In the genomic region with DNA sequence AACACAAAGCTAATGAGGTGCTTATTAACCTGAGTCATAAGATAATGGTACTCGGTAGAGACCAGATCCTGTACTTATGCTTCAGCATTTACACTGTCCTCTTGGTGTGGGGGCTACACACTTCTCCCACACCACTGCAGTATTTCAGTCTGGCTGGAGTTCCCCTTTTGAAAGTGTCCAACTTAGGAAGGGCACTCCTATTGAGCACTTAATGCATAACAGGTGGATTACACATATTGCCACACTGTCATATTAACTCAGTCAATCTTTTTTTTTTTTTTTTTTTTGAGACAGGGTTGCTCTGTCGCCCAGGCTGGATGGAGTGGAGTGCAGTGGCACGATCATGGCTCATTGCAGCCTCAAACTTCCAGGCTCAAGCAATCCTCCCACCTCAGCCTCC, we compare ENCODE assay signal across 9 cellular contexts. TPM values are rescaled to one million over a fixed set of nuclear protein-coding genes. Genes with fewer than 3 reads are reported as not detected.
DNase-seq lines count a peak whose midpoint lies in the region; ATAC-seq, FAIRE-seq and TF ChIP-seq lines count a peak whose summit lies in the region.
"Had no signal": no experiment of that assay in that cellular context is flagged by ENCODE, and none has a peak within 500 bp of the region (broad histone marks: within the 10 kb centered on the region; RNA-seq: fewer than 3 reads in every experiment).

No MANE protein-coding gene starts in this region.

- intact Hi-C loops in CD4-positive, alpha-beta T cell (cut with DNase I, micrococcal nuclease), result no loop called here
- intact Hi-C loops in HCT116 (cut with micrococcal nuclease), result no loop called here

- H4K20me1 ChIP-seq in HCT116 (ENCODE audit: insufficient read depth), result no peaks in the 10 kb centered on the region

- BruUV-seq in HCT116 (replicated peaks; lab: Mats Ljungman, UMichigan), result no TSS peak

- TF ChIP-seq CTCF in CD4-positive, alpha-beta T cell (IDR thresholded peaks at IDR 0.05), result no peak
- TF ChIP-seq CTCF in HCT116 (IDR thresholded peaks at IDR 0.05 in 2 of 3, conservative IDR thresholded peaks at IDR 0.05 in 1 of 3; ENCODE audit: borderline replicate concordance in 1 of 3, insufficient read depth in 1 of 3, low read depth in 2 of 3, low read length in 2 of 3), result peak in 2 of 3 experiments; percentile 37 to 39; a peak in 4 of 6 replicates

- CTCF ChIA-PET in CD4-positive, alpha-beta T cell (lab: Charles Lee), result interaction anchor here (0.7 to 4.2 kb wide), 3 partner anchors 28 to 214 kb away, joined by 4 to 15 read pairs (median 4); no protein-coding TSS in a partner anchor
- CTCF ChIA-PET in HCT116 (lab: Charles Lee), result interaction anchor here (1.1 kb wide), 1 partner anchor 15 kb away, joined by 3 read pairs; no protein-coding TSS in a partner anchor

- H3K4me3 ChIP-seq in HCT116 (replicated peaks in 1 of 2; ENCODE audit: low read depth in 1 of 2, low read length in 2 of 2), result peak overlapping the region; percentile 70 to 88; a peak in 3 of 4 replicates

- H3K4me2 ChIP-seq in HCT116 (ENCODE audit: low read length), result peak overlapping the region; percentile 87

- peaks cover 11 to 29% of the 10 kb centered on the region in 2 experiments for H3K4me1 ChIP-seq in HCT116 (ENCODE audit: control insufficient read depth in 1 of 2, insufficient read depth in 2 of 2, low read length in 2 of 2)

- no peak for DNase-seq in CD4-positive, alpha-beta T cell
- no peak for DNase-seq in HCT116 (ENCODE audit: low read depth, low spot score)
- peak; percentile 94 for DNase-seq in SIG-M5 treated with dmso at 0.1 percent for 504 hours (lab: John Stamatoyannopoulos, UW; ENCODE audit: unreplicated experiment)
- DNase-seq in germinal center (ENCODE audit: low spot score), result peak; percentile 58
- DNase-seq in dedifferentiated amniotic fluid mesenchymal stem cell (ENCODE audit: extremely low spot score), result no peak
- no peak for DNase-seq in NCI-H345 (lab: John Stamatoyannopoulos, UW)
- DNase-seq in frontal cortex (ENCODE audit: low spot score in 2 of 2), result no peak
- DNase-seq: right cardiac atrium had no signal

- peaks cover 49% of the 10 kb centered on the region for H3K36me3 Mint-ChIP-seq in CD4-positive, alpha-beta T cell (ENCODE audit: low read depth)

- peak overlapping the region; percentile 97 for H3K9ac ChIP-seq in HCT116 (ENCODE audit: low read length)

- no peaks in the 10 kb centered on the region for H3K9me3 Mint-ChIP-seq in CD4-positive, alpha-beta T cell

- H2AFZ ChIP-seq in HCT116 (ENCODE audit: low read depth, low read length, poor library complexity, severe bottlenecking), result no peak overlapping the region

- peaks cover 41% of the 10 kb centered on the region for H3K4me1 Mint-ChIP-seq in CD4-positive, alpha-beta T cell (ENCODE audit: low read depth)

- no peak for FAIRE-seq in frontal cortex (lab: Jason Lieb, UNC)

- peak overlapping the region; percentile 26 for H3K27ac ChIP-seq in CD4-positive, alpha-beta T cell (ENCODE audit: low read depth, low read length)
- H3K27ac ChIP-seq in HCT116 (ENCODE audit: low read depth, low read length), result peak overlapping the region; percentile 75; the same call in 1 of the 2 replicates

- no peak for TF ChIP-seq POLR2A in HCT116 (IDR thresholded peaks at IDR 0.05; ENCODE audit: borderline replicate concordance, extremely low read depth, insufficient read depth, insufficient read length)

- POLR2A ChIA-PET in CD4-positive, alpha-beta T cell (lab: Charles Lee), result interaction anchor here (1.2 to 2.8 kb wide), 3 partner anchors 8 to 99 kb away, joined by 3 to 33 read pairs (median 12); a partner anchor contains a TSS
- POLR2A ChIA-PET in HCT116 (lab: Charles Lee), result interaction anchor here (0.7 kb wide), 1 partner anchor 141 kb away, joined by 4 read pairs; a partner anchor contains a TSS

- RAD21 ChIA-PET in HCT116 (lab: Charles Lee; ENCODE audit: low non-redundant PET in 1 of 2, low total read pairs in 2 of 2, uncharacterized antibody in 2 of 2, unreplicated experiment in 2 of 2), result no interaction called here

- H3K9me3 ChIP-seq in CD4-positive, alpha-beta T cell (ENCODE audit: control insufficient read depth, low read length), result no peaks in the 10 kb centered on the region
- H3K9me3 ChIP-seq in HCT116 (ENCODE audit: control insufficient read depth in 1 of 2, insufficient read depth in 1 of 2, low read depth in 1 of 2, low read length in 2 of 2), result no peaks in the 10 kb centered on the region

- H3K27me3 Mint-ChIP-seq in CD4-positive, alpha-beta T cell, result no peaks in the 10 kb centered on the region

- H3K36me3 ChIP-seq in HCT116 (ENCODE audit: control insufficient read depth in 1 of 2, insufficient read depth in 2 of 2, low read length in 2 of 2), result peaks cover 21 to 42% of the 10 kb centered on the region in 2 experiments; a peak in 3 of 4 replicates

- TF ChIP-seq RAD21 in HCT116 (IDR thresholded peaks at IDR 0.05; ENCODE audit: low read depth), result no peak

- peak overlapping the region; percentile 73 for H3K27ac Mint-ChIP-seq in CD4-positive, alpha-beta T cell

- peak; percentile 68 for ATAC-seq in CD4-positive, alpha-beta T cell (ENCODE audit: poor library complexity)
- ATAC-seq in HCT116, result peak; percentile 39
- no peak for ATAC-seq in HG03457 (IDR thresholded peaks at IDR 0.05; ENCODE audit: unreplicated experiment)
- ATAC-seq: right cardiac atrium had no signal

- no peaks in the 10 kb centered on the region for H3K9me2 ChIP-seq in HCT116 (ENCODE audit: insufficient read depth)

- H3K27me3 ChIP-seq in CD4-positive, alpha-beta T cell (ENCODE audit: control insufficient read depth, insufficient read depth, low read length), result no peaks in the 10 kb centered on the region
- H3K27me3 ChIP-seq in HCT116 (ENCODE audit: insufficient read depth, low read length), result no peaks in the 10 kb centered on the region

- peak overlapping the region; percentile 92 for H3K4me3 Mint-ChIP-seq in CD4-positive, alpha-beta T cell

- peaks cover 58% of the 10 kb centered on the region for H3K79me2 ChIP-seq in HCT116 (ENCODE audit: insufficient read depth, low read length)

TF ChIP-seq in HCT116, 20 proteins besides CTCF, POLR2A, EP300 and RAD21:
- no peak for TF ChIP-seq ELF1 (IDR thresholded peaks at IDR 0.05; ENCODE audit: borderline replicate concordance, low read depth)
- TF ChIP-seq, protein P1, sequence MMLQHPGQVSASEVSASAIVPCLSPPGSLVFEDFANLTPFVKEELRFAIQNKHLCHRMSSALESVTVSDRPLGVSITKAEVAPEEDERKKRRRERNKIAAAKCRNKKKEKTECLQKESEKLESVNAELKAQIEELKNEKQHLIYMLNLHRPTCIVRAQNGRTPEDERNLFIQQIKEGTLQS (IDR thresholded peaks at IDR 0.05), result no peak
- TF ChIP-seq, protein P2, sequence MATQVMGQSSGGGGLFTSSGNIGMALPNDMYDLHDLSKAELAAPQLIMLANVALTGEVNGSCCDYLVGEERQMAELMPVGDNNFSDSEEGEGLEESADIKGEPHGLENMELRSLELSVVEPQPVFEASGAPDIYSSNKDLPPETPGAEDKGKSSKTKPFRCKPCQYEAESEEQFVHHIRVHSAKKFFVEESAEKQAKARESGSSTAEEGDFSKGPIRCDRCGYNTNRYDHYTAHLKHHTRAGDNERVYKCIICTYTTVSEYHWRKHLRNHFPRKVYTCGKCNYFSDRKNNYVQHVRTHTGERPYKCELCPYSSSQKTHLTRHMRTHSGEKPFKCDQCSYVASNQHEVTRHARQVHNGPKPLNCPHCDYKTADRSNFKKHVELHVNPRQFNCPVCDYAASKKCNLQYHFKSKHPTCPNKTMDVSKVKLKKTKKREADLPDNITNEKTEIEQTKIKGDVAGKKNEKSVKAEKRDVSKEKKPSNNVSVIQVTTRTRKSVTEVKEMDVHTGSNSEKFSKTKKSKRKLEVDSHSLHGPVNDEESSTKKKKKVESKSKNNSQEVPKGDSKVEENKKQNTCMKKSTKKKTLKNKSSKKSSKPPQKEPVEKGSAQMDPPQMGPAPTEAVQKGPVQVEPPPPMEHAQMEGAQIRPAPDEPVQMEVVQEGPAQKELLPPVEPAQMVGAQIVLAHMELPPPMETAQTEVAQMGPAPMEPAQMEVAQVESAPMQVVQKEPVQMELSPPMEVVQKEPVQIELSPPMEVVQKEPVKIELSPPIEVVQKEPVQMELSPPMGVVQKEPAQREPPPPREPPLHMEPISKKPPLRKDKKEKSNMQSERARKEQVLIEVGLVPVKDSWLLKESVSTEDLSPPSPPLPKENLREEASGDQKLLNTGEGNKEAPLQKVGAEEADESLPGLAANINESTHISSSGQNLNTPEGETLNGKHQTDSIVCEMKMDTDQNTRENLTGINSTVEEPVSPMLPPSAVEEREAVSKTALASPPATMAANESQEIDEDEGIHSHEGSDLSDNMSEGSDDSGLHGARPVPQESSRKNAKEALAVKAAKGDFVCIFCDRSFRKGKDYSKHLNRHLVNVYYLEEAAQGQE (IDR thresholded peaks at IDR 0.05; ENCODE audit: low read depth), result no peak
- TF ChIP-seq CBX3 (IDR thresholded peaks at IDR 0.05; ENCODE audit: low read depth), result no peak
- no peak for TF ChIP-seq POLR2AphosphoS5 (IDR thresholded peaks at IDR 0.05; ENCODE audit: low read depth, low read length)
- TF ChIP-seq ZNF274 (IDR thresholded peaks at IDR 0.05; ENCODE audit: low read depth, low read length), result no peak

RNA-seq across cellular contexts. Expression of a gene that starts 1.5 kb away (rescaled TPM):
- 10 to 100 TPM; 35.3 to 36.3 TPM for total RNA-seq in CD4-positive, alpha-beta T cell
- 39.4 TPM for total RNA-seq in HCT116 (2021; ENCODE audit: unreplicated experiment)
- 24.9 and 33.0 TPM in 2 replicates for polyA plus RNA-seq in HCT116 (2012)
- 5.7 TPM for total RNA-seq in frontal cortex

RNA-seq across cellular contexts. Expression of a gene that starts 8.2 kb away (rescaled TPM):
- 10 to 100 TPM; 23.3 to 27.8 TPM for total RNA-seq in CD4-positive, alpha-beta T cell
- total RNA-seq in HCT116 (2021; ENCODE audit: unreplicated experiment), result 139 TPM
- 130 and 140 TPM in 2 replicates for polyA plus RNA-seq in HCT116 (2012)
- total RNA-seq in frontal cortex, result 34.6 TPM

RNA-seq across cellular contexts. Expression of a gene that starts 19.4 kb away (rescaled TPM):
- total RNA-seq in CD4-positive, alpha-beta T cell, result under 1 TPM; 0.44 to 0.56 TPM
- 0.54 TPM for total RNA-seq in HCT116 (2021; ENCODE audit: unreplicated experiment)
- 0.47 and 0.60 TPM in 2 replicates for polyA plus RNA-seq in HCT116 (2012)
- total RNA-seq in frontal cortex, result 0.41 TPM

RNA-seq across cellular contexts. Expression of a gene that starts 20.3 kb away (rescaled TPM):
- 1 to 10 TPM; 5.7 to 8.1 TPM for total RNA-seq in CD4-positive, alpha-beta T cell
- total RNA-seq in HCT116 (2021; ENCODE audit: unreplicated experiment), result not detected
- polyA plus RNA-seq in HCT116 (2012), result 0.10 and 0.21 TPM in 2 replicates
- total RNA-seq in frontal cortex, result not detected
- total RNA-seq: right cardiac atrium had no signal
- polyA plus RNA-seq: right cardiac atrium had no signal

RNA-seq across cellular contexts. Expression of a gene that starts 27.4 kb away (rescaled TPM):
- not detected for total RNA-seq in CD4-positive, alpha-beta T cell
- total RNA-seq in HCT116 (2021; ENCODE audit: unreplicated experiment), result 38.8 TPM
- 50.5 and 52.1 TPM in 2 replicates for polyA plus RNA-seq in HCT116 (2012)
- total RNA-seq in frontal cortex, result 1.2 TPM

Comparison
In these comparisons a context has a peak if more than half of its experiments do, and no peak if none do; other contexts are left out.
1. DNase-seq: peak in SIG-M5 treated with dmso at 0.1 percent for 504 hours (single experiment) and germinal center (single experiment); none in CD4-positive, alpha-beta T cell (0 of 10), HCT116 (single experiment), dedifferentiated amniotic fluid mesenchymal stem cell (single experiment), NCI-H345 (single experiment) and frontal cortex (0 of 2).